In the genomic region with DNA sequence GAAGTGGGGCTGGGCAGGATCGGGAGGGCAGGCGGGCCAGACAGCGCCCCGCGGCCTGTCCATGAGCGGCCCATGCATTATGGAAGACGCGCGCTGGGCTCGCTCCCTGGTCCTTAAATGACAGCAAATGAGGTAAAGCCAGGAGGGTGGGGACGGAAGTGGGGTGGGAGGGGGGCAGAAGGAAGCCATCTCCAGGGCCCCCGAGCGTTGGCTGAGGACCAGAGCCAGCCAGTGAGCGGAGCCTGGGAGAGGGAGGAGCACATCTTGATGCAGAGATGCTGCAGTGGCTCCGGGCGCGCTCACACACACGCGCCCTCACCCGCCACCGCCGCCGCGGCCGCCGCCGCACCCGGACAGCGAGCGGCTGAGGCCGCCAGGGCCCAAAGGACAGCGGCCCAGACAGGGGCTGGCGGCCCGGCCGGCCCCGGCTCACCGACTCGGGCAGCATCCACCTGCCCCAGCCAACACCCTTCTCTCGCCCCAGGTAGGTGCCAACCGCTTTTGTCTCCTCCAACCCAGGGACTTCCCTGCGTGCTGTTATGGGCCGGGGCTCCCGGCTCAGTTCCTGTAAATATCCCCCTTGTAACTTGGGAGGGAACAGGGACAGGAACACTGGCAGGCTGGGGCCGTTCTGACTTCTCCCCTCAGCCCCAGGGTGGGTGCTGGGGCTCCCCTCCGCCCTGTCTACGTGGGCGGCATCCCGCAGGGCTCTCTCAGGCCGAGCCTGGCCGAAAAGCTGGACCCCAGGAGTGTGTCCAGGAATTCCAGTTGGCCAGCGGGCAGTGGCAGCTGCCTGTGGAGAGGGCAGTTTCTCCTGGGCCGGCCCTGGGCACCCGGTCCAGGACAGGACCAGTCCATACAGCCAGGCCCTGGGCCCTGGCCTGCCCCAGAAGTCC, we compare ENCODE assay signal across 12 cellular contexts. TPM values are rescaled to one million over a fixed set of nuclear protein-coding genes. Genes with fewer than 3 reads are reported as not detected.
A peak's percentile ranks its signal among the peaks of the same experiment; 100 is the strongest.
DNase-seq lines count a peak whose midpoint lies in the region; ATAC-seq, FAIRE-seq and TF ChIP-seq lines count a peak whose summit lies in the region.
"Had no signal": no experiment of that assay in that cellular context is flagged by ENCODE, and none has a peak within 500 bp of the region (broad histone marks: within the 10 kb centered on the region; RNA-seq: fewer than 3 reads in every experiment).

A gene with protein sequence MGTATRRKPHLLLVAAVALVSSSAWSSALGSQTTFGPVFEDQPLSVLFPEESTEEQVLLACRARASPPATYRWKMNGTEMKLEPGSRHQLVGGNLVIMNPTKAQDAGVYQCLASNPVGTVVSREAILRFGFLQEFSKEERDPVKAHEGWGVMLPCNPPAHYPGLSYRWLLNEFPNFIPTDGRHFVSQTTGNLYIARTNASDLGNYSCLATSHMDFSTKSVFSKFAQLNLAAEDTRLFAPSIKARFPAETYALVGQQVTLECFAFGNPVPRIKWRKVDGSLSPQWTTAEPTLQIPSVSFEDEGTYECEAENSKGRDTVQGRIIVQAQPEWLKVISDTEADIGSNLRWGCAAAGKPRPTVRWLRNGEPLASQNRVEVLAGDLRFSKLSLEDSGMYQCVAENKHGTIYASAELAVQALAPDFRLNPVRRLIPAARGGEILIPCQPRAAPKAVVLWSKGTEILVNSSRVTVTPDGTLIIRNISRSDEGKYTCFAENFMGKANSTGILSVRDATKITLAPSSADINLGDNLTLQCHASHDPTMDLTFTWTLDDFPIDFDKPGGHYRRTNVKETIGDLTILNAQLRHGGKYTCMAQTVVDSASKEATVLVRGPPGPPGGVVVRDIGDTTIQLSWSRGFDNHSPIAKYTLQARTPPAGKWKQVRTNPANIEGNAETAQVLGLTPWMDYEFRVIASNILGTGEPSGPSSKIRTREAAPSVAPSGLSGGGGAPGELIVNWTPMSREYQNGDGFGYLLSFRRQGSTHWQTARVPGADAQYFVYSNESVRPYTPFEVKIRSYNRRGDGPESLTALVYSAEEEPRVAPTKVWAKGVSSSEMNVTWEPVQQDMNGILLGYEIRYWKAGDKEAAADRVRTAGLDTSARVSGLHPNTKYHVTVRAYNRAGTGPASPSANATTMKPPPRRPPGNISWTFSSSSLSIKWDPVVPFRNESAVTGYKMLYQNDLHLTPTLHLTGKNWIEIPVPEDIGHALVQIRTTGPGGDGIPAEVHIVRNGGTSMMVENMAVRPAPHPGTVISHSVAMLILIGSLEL (plus strand): TSS at position 302 of the 896 bp plus-strand sequence. CDS start 9,974 bp downstream, outside the sequence.

- H3K9ac ChIP-seq in colonic mucosa (ENCODE audit: low read depth in 2 of 2, low read length in 2 of 2) = no peak within 1 kb of the TSS

- H3K9me3 ChIP-seq in colonic mucosa = no peaks in the 10 kb centered on the region

- H3K9me3 Mint-ChIP-seq in activated naive CD8-positive, alpha-beta T cell treated with anti-CD3 and anti-CD28 coated beads, Interleukin-2, amount 50 U/mL, for 24 hours = no peaks in the 10 kb centered on the region
- H3K9me3 Mint-ChIP-seq: activated naive CD8-positive, alpha-beta T cell treated with anti-CD3 and anti-CD28 coated beads, Interleukin-2, amount 10 ng/mL, durations not matched to agents 7 days and 5 days had no signal

- H3K4me1 ChIP-seq in colonic mucosa = no peaks in the 10 kb centered on the region

- no peak for ATAC-seq in GM18519 (IDR thresholded peaks at IDR 0.05; ENCODE audit: low FRiP score, unreplicated experiment)
- ATAC-seq in activated naive CD8-positive, alpha-beta T cell treated with anti-CD3 and anti-CD28 coated beads, Interleukin-2, amount 50 U/mL, for 24 hours = no peak

- H3K4me3 Mint-ChIP-seq in activated naive CD8-positive, alpha-beta T cell treated with anti-CD3 and anti-CD28 coated beads, Interleukin-2, amount 50 U/mL, for 24 hours = no peak within 1 kb of the TSS
- H3K4me3 Mint-ChIP-seq: activated naive CD8-positive, alpha-beta T cell treated with anti-CD3 and anti-CD28 coated beads, Interleukin-2, amount 10 ng/mL, durations not matched to agents 7 days and 5 days had no signal

- H3K27me3 Mint-ChIP-seq in activated naive CD8-positive, alpha-beta T cell treated with anti-CD3 and anti-CD28 coated beads, Interleukin-2, amount 50 U/mL, for 24 hours = peaks cover 50% of the 10 kb centered on the region

- TF ChIP-seq CTCF in colonic mucosa (IDR thresholded peaks at IDR 0.05) = no peak

- H3K36me3 Mint-ChIP-seq in activated naive CD8-positive, alpha-beta T cell treated with anti-CD3 and anti-CD28 coated beads, Interleukin-2, amount 50 U/mL, for 24 hours (ENCODE audit: low read depth) = no peaks in the 10 kb centered on the region
- H3K36me3 Mint-ChIP-seq: activated naive CD8-positive, alpha-beta T cell treated with anti-CD3 and anti-CD28 coated beads, Interleukin-2, amount 10 ng/mL, durations not matched to agents 7 days and 5 days had no signal

- intact Hi-C loops in colonic mucosa (cut with DNase I) = no loop called here

- H3K27ac Mint-ChIP-seq in activated naive CD8-positive, alpha-beta T cell treated with anti-CD3 and anti-CD28 coated beads, Interleukin-2, amount 50 U/mL, for 24 hours = no peak within 1 kb of the TSS
- H3K27ac Mint-ChIP-seq: activated naive CD8-positive, alpha-beta T cell treated with anti-CD3 and anti-CD28 coated beads, Interleukin-2, amount 10 ng/mL, durations not matched to agents 7 days and 5 days had no signal

- no peaks in the 10 kb centered on the region for H3K36me3 ChIP-seq in H7 (replicated peaks; ENCODE audit: control insufficient read depth, insufficient read depth, low read length)
- H3K36me3 ChIP-seq in colonic mucosa = no peaks in the 10 kb centered on the region

- peak; percentile 89 for DNase-seq in H7
- peak; percentile 94 for DNase-seq in NCI-H69 (lab: John Stamatoyannopoulos, UW)
- DNase-seq in frontal cortex (ENCODE audit: low spot score in 2 of 2) = peak; percentile 83 to 87
- peak; percentile 65 for DNase-seq in retina
- no peak for DNase-seq in colonic mucosa
- no peak for DNase-seq in activated naive CD8-positive, alpha-beta T cell treated with anti-CD3 and anti-CD28 coated beads, Interleukin-2, amount 50 U/mL, for 24 hours
- DNase-seq: activated CD4-positive, alpha-beta T cell treated with anti-CD3 and anti-CD28 coated beads, Interleukin-2, amount 50 U/mL, for 1 hour; activated naive CD8-positive, alpha-beta T cell treated with anti-CD3 and anti-CD28 coated beads, Interleukin-2, amount 10 ng/mL, durations not matched to agents 7 days and 5 days; kidney glomerular epithelial cell; NCI-H187 had no signal

- no peak for FAIRE-seq in frontal cortex (lab: Jason Lieb, UNC)

- H3K4me3 ChIP-seq in H7 (ENCODE audit: insufficient read depth, low read depth, low read length) (peak within 1 kb of the TSS; percentile 16; the same call in 1 of the 2 replicates), colonic mucosa (no peak within 1 kb of the TSS)
- H3K4me3 ChIP-seq: SK-N-MC had no signal

- H3K27me3 ChIP-seq in H7 (ENCODE audit: control insufficient read depth, insufficient read depth, low read length) (peaks cover 16% of the 10 kb centered on the region), colonic mucosa (peaks cover 25% of the 10 kb centered on the region)

- H3K27ac ChIP-seq in colonic mucosa = no peak within 1 kb of the TSS
- H3K27ac ChIP-seq: SK-N-MC had no signal

- H3K4me1 Mint-ChIP-seq in activated naive CD8-positive, alpha-beta T cell treated with anti-CD3 and anti-CD28 coated beads, Interleukin-2, amount 50 U/mL, for 24 hours = no peaks in the 10 kb centered on the region
- H3K4me1 Mint-ChIP-seq: activated naive CD8-positive, alpha-beta T cell treated with anti-CD3 and anti-CD28 coated beads, Interleukin-2, amount 10 ng/mL, durations not matched to agents 7 days and 5 days had no signal

RNA-seq across cellular contexts. Expression of the gene that starts here (rescaled TPM):
- not detected in 2 replicates for total RNA-seq in H7 (2014; rRNA removed; shearing (Covaris generic))
- 17.5 TPM for total RNA-seq in frontal cortex
- total RNA-seq in colonic mucosa = 1 to 10 TPM in 1 of 2 donors, under 1 TPM in 1; 0.20 to 1.4 TPM
- total RNA-seq: activated naive CD8-positive, alpha-beta T cell treated with anti-CD3 and anti-CD28 coated beads, Interleukin-2, amount 10 ng/mL, durations not matched to agents 7 days and 5 days had no signal

Comparison
In these comparisons a context has a peak if more than half of its experiments do, and no peak if none do; other contexts are left out.
1. Peak in DNase-seq and H3K4me3 ChIP-seq in H7; RNA of the gene not detected or under 1 TPM.
2. DNase-seq: peak in NCI-H69 (single experiment), frontal cortex (2 of 2) and retina (single experiment); none in colonic mucosa (single experiment) and activated naive CD8-positive, alpha-beta T cell treated with anti-CD3 and anti-CD28 coated beads, Interleukin-2, amount 50 U/mL, for 24 hours (single experiment).